26 cellular contexts compared by ENCODE assay signal in genomic region chr9:119790022-119790421, GRCh38.
"Had no signal": no experiment of that assay in that cellular context is flagged by ENCODE, and none has a peak within 500 bp of the region (broad histone marks: within the 10 kb centered on the region; RNA-seq: fewer than 3 reads in every experiment).

No MANE protein-coding gene starts in this region.

- ATAC-seq: left colon; left lung; lower lobe of right lung; mucosa of descending colon; naive thymus-derived CD4-positive, alpha-beta T cell; natural killer cell treated with Interleukin-12 subunit alpha and Interleukin-12 subunit beta and Interleukin-15 and Interleukin-18, amount 100 ng/mL, for 72 hours; right lobe of liver; stimulated activated memory B cell treated with anti-CD40 and anti-IgM and Interleukin-4, amounts not matched to agents 10 μg/mL and 1 μg/mL and 100 μg/mL, for 72 hours; stimulated activated naive CD8-positive, alpha-beta T cell treated with anti-CD3 and anti-CD28 coated beads, Interleukin-15, Interleukin-2, amounts not matched to agents 100 U/mL and 50 U/mL, for 24 hours; upper lobe of right lung had no signal

- H3K9me3 ChIP-seq: left lung, lower lobe of right lung, mucosa of descending colon, ovary, right atrium auricular region, right lobe of liver, stomach, testis, thyroid gland, transverse colon, upper lobe of right lung had no signal

- FAIRE-seq: urothelium cell line had no signal

- H3K4me1 ChIP-seq: left lung, lower lobe of right lung, right atrium auricular region, right lobe of liver, thyroid gland, transverse colon, upper lobe of right lung had no signal

- H3K27me3 ChIP-seq: hepatocyte, left lung, ovary, right atrium auricular region, right lobe of liver, stomach, testis, thyroid gland, transverse colon, upper lobe of right lung had no signal

- H3K36me3 ChIP-seq: left lung, lower lobe of right lung, ovary, right atrium auricular region, right lobe of liver, stomach, thyroid gland, transverse colon, upper lobe of right lung had no signal

- DNase-seq: islet precursor cell; left colon; left lung; lower lobe of right lung; mesendoderm; midbrain; mucosa of descending colon; naive thymus-derived CD4-positive, alpha-beta T cell; ovary; right lobe of liver; stimulated activated CD4-positive, alpha-beta T cell treated with anti-CD3 and anti-CD28 coated beads, Interleukin-1b, Interleukin-23, amount 100 ng/mL, for 48 hours; stimulated activated CD4-positive, alpha-beta T cell treated with anti-CD3 and anti-CD28 coated beads, Interleukin-2, amount 100 ng/mL, for 48 hours; stimulated activated CD4-positive, alpha-beta T cell treated with anti-CD3 and anti-CD28 coated beads, Interleukin-4, amount 100 ng/mL, for 4 hours; stimulated activated CD8-positive, alpha-beta memory T cell treated with anti-CD3 and anti-CD28 coated beads, Interleukin-4, amount 100 ng/mL, for 48 hours; stimulated activated naive CD8-positive, alpha-beta T cell treated with anti-CD3 and anti-CD28 coated beads, Interleukin-15, Interleukin-2, amounts not matched to agents 100 U/mL and 50 U/mL, for 24 hours; stomach; testis; thyroid gland; transverse colon; upper lobe of right lung had no signal

- H3K4me2 ChIP-seq: hepatocyte, smooth muscle cell had no signal

- H2AFZ ChIP-seq: hepatocyte had no signal

- H3K79me2 ChIP-seq: hepatocyte had no signal

- H3K27ac ChIP-seq: hepatocyte, left lung, lower lobe of right lung, ovary, right atrium auricular region, right lobe of liver, stomach, testis, thyroid gland, transverse colon, upper lobe of right lung had no signal

- H3K4me3 ChIP-seq: hepatocyte, left lung, lower lobe of right lung, mucosa of descending colon, ovary, right atrium auricular region, right lobe of liver, smooth muscle cell, stomach, testis, thyroid gland, transverse colon, upper lobe of right lung had no signal
